Comparison of ENCODE assay signal across 8 cellular contexts in genomic region chr15:23687143-23687470, GRCh38. TPM values are rescaled to one million over a fixed set of nuclear protein-coding genes. Genes with fewer than 3 reads are reported as not detected.
DNase-seq lines count a peak whose midpoint lies in the region; ATAC-seq and TF ChIP-seq lines count a peak whose summit lies in the region.

NDN (minus strand) TSS chr15:23687305; CDS start chr15:23687217, 88 bp downstream.

- intact Hi-C loops in activated CD8-positive, alpha-beta T cell treated with anti-CD3 and anti-CD28 coated beads for 36 hours (cut with micrococcal nuclease), result no loop called here
- intact Hi-C loops in heart left ventricle (cut with DNase I) (no loop called here), posterior cingulate gyrus (cut with DNase I) (no loop called here)

- no peaks in the 10 kb centered on the region for H3K27me3 ChIP-seq in heart left ventricle

- ATAC-seq in activated CD8-positive, alpha-beta T cell treated with anti-CD3 and anti-CD28 coated beads for 36 hours, result peak; percentile 47
- ATAC-seq in heart left ventricle (peak in 3 of 4 donors; percentile 66 to 87 (median 86)), GM19023 (IDR thresholded peaks at IDR 0.05; ENCODE audit: unreplicated experiment) (no peak), HG02610 (IDR thresholded peaks at IDR 0.05; ENCODE audit: unreplicated experiment) (no peak), GM21526 (IDR thresholded peaks at IDR 0.05; ENCODE audit: low FRiP score, unreplicated experiment) (no peak)

- POLR2A ChIA-PET in activated CD8-positive, alpha-beta T cell treated with anti-CD3 and anti-CD28 coated beads for 36 hours (lab: Charles Lee), result no interaction called here

- in situ Hi-C loops in ACHN (cut with HindIII; ENCODE audit: low pct_ligation_motif_present, low pct_unique_long_range_greater_than_20kb, low sequenced_read_pairs), result no loop called here

- no peaks in the 10 kb centered on the region for H3K9me3 Mint-ChIP-seq in activated CD8-positive, alpha-beta T cell treated with anti-CD3 and anti-CD28 coated beads for 36 hours

- H3K27ac Mint-ChIP-seq in activated CD8-positive, alpha-beta T cell treated with anti-CD3 and anti-CD28 coated beads for 36 hours, result no peak within 1 kb of the TSS

- no peaks in the 10 kb centered on the region for H3K36me3 Mint-ChIP-seq in activated CD8-positive, alpha-beta T cell treated with anti-CD3 and anti-CD28 coated beads for 36 hours (ENCODE audit: low read depth)

- peaks cover 3% of the 10 kb centered on the region for H3K27me3 Mint-ChIP-seq in activated CD8-positive, alpha-beta T cell treated with anti-CD3 and anti-CD28 coated beads for 36 hours

- no peak for TF ChIP-seq POLR2A in heart left ventricle (IDR thresholded peaks at IDR 0.05)

- 23 to 28% (median 25%) methylated on average over 14 to 38 of the region's 38 CpGs for WGBS in heart left ventricle, 4 donors

- H3K4me3 ChIP-seq in heart left ventricle, result peak within 1 kb of the TSS in 11 of 12 donors; percentile 41 to 73 (median 55)

- CTCF ChIA-PET in activated CD8-positive, alpha-beta T cell treated with anti-CD3 and anti-CD28 coated beads for 36 hours (lab: Charles Lee), result no interaction called here

- H3K36me3 ChIP-seq in heart left ventricle, result peaks cover 0 to 5% (median 0%) of the 10 kb centered on the region in 9 donors

- no peaks in the 10 kb centered on the region for H3K4me1 Mint-ChIP-seq in activated CD8-positive, alpha-beta T cell treated with anti-CD3 and anti-CD28 coated beads for 36 hours (ENCODE audit: low read depth)

- no peaks in the 10 kb centered on the region for H3K9me3 ChIP-seq in heart left ventricle

- peak within 1 kb of the TSS in 2 of 12 donors; percentile 23 to 66 for H3K27ac ChIP-seq in heart left ventricle

- DNase-seq in GM03348 (ENCODE audit: low spot score) (peak; percentile 91), heart left ventricle (peak; percentile 32 to 74 (median 47)), posterior cingulate gyrus (peak; percentile 20 to 91 (median 46)), ACHN (no peak)
- DNase-seq in activated CD8-positive, alpha-beta T cell treated with anti-CD3 and anti-CD28 coated beads for 36 hours, result peak; percentile 6

- TF ChIP-seq CTCF in activated CD8-positive, alpha-beta T cell treated with anti-CD3 and anti-CD28 coated beads for 36 hours (IDR thresholded peaks at IDR 0.05), result no peak
- TF ChIP-seq CTCF in heart left ventricle (IDR thresholded peaks at IDR 0.05), result no peak

- peaks cover 0 to 11% (median 0%) of the 10 kb centered on the region in 12 donors for H3K4me1 ChIP-seq in heart left ventricle

- H3K4me3 Mint-ChIP-seq in activated CD8-positive, alpha-beta T cell treated with anti-CD3 and anti-CD28 coated beads for 36 hours, result peak within 1 kb of the TSS; percentile 21

RNA-seq across cellular contexts. Expression of gene NDN, which starts in this region (rescaled TPM):
- 1 to 10 TPM; 2.6 to 3.0 TPM for total RNA-seq in activated CD8-positive, alpha-beta T cell treated with anti-CD3 and anti-CD28 coated beads for 36 hours
- 10 to 100 TPM; 26.8 to 79.2 (median 47.9) TPM for total RNA-seq in heart left ventricle
- 10 to 100 TPM; 12.2 to 22.2 TPM for polyA plus RNA-seq in heart left ventricle

Comparison
In these comparisons a context has a peak if more than half of its experiments do, and no peak if none do; other contexts are left out.
1. RNA of gene NDN (total RNA-seq): 26.8 to 79.2 TPM in heart left ventricle; 2.6 to 3.0 TPM in activated CD8-positive, alpha-beta T cell treated with anti-CD3 and anti-CD28 coated beads for 36 hours; every median in the first group is over 4 times any median in the second.
2. ATAC-seq: peak in activated CD8-positive, alpha-beta T cell treated with anti-CD3 and anti-CD28 coated beads for 36 hours (single experiment) and heart left ventricle (3 of 4); none in GM19023 (single experiment), HG02610 (single experiment) and GM21526 (single experiment).